In the genomic region with DNA sequence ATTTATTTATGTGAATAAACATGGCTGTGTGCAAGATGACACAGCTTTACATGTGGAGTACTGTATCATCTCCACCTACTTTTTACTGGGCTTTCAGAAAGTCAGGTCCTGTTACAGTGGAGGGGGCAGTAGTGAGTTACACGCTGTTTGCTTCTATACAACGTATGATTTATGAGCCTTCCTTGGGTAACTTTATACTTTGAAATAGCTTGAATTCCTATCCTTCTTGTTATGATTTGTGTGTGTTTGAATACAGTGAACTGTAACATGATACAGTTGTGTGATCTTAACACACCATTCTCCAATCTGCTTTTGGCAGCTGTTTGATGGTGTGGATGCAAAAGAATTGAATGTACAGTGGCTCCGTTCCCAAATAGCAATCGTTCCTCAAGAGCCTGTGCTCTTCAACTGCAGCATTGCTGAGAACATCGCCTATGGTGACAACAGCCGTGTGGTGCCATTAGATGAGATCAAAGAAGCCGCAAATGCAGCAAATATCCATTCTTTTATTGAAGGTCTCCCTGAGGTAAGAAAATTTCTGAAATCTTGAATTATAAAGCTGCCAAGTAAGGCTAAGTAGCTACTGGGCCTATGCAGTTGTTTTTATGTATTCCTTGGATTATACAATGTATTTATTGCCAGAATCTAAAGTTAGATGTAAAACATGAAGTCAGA, we compare ENCODE assay signal across 13 cellular contexts. TPM values are rescaled to one million over a fixed set of nuclear protein-coding genes. Genes with fewer than 3 reads are reported as not detected.
DNase-seq lines count a peak whose midpoint lies in the region; ATAC-seq, FAIRE-seq and TF ChIP-seq lines count a peak whose summit lies in the region.
"Had no signal": no experiment of that assay in that cellular context is flagged by ENCODE, and none has a peak within 500 bp of the region (broad histone marks: within the 10 kb centered on the region; RNA-seq: fewer than 3 reads in every experiment).

No MANE protein-coding gene starts in this region.

- TF ChIP-seq EP300 in K562 (IDR thresholded peaks at IDR 0.05; ENCODE audit: low read length): no peak

- no peak overlapping the region for H3K4me2 ChIP-seq in HCT116 (ENCODE audit: low read length)
- no peak overlapping the region for H3K4me2 ChIP-seq in K562 (ENCODE audit: insufficient read depth, low read length)
- H3K4me2 ChIP-seq in GM23248 (ENCODE audit: unreplicated experiment): no peak overlapping the region

- no peaks in the 10 kb centered on the region for H3K9me2 ChIP-seq in HCT116 (ENCODE audit: insufficient read depth)
- H3K9me2 ChIP-seq in GM23248 (ENCODE audit: insufficient read depth): no peaks in the 10 kb centered on the region

- TF ChIP-seq CTCF in 22Rv1 (IDR thresholded peaks at IDR 0.05): peak; percentile 80
- peak in 2 of 3 experiments; percentile 51 to 52; a peak in 4 of 6 replicates for TF ChIP-seq CTCF in HCT116 (IDR thresholded peaks at IDR 0.05 in 2 of 3, conservative IDR thresholded peaks at IDR 0.05 in 1 of 3; ENCODE audit: borderline replicate concordance in 1 of 3, insufficient read depth in 1 of 3, low read depth in 2 of 3, low read length in 2 of 3)
- TF ChIP-seq CTCF in K562 (IDR thresholded peaks at IDR 0.05 in 2 of 3, conservative IDR thresholded peaks at IDR 0.05 in 1 of 3; ENCODE audit: insufficient read depth in 2 of 3, low read depth in 1 of 3, low read length in 3 of 3): peak in 2 of 3 experiments; percentile 21 to 33; a peak in 2 of 6 replicates

- H3K79me2 ChIP-seq in HCT116 (ENCODE audit: insufficient read depth, low read length) (no peaks in the 10 kb centered on the region), K562 (ENCODE audit: control insufficient read depth, insufficient read depth, low read length) (no peaks in the 10 kb centered on the region), GM23248 (ENCODE audit: insufficient read depth) (no peaks in the 10 kb centered on the region)

- ATAC-seq in HCT116: peak; percentile 96
- peak; percentile 73 for ATAC-seq in K562
- no peak for ATAC-seq in GM21423 (IDR thresholded peaks at IDR 0.05; ENCODE audit: unreplicated experiment)

- H3K36me3 ChIP-seq in HCT116 (ENCODE audit: control insufficient read depth in 1 of 2, insufficient read depth in 2 of 2, low read length in 2 of 2): no peaks in the 10 kb centered on the region
- H3K36me3 ChIP-seq in K562 (ENCODE audit: control insufficient read depth, insufficient read depth, low read length): no peaks in the 10 kb centered on the region
- H3K36me3 ChIP-seq in GM23248 (ENCODE audit: low read depth): no peaks in the 10 kb centered on the region
- H3K36me3 ChIP-seq: neutrophil had no signal

- H3K9ac ChIP-seq in HCT116 (ENCODE audit: low read length) (no peak overlapping the region), K562 (ENCODE audit: insufficient read depth in 1 of 2, low read depth in 2 of 2, low read length in 2 of 2) (no peak overlapping the region), GM23248 (no peak overlapping the region)

- H2AFZ ChIP-seq in HCT116 (ENCODE audit: low read depth, low read length, poor library complexity, severe bottlenecking) (no peak overlapping the region), K562 (ENCODE audit: low read depth, low read length) (no peak overlapping the region), GM23248 (no peak overlapping the region)

- TF ChIP-seq RAD21 in HCT116 (IDR thresholded peaks at IDR 0.05; ENCODE audit: low read depth) (no peak), K562 (CRISPR knock-in tag; conservative IDR thresholded peaks at IDR 0.05 in 1 of 2, IDR thresholded peaks at IDR 0.05 in 1 of 2) (no peak)

- in situ Hi-C loops in K562 (cut with MboI) (no loop called here), GM23248 (cut with MboI) (no loop called here)

- H3K27me3 ChIP-seq in HCT116 (ENCODE audit: insufficient read depth, low read length) (no peaks in the 10 kb centered on the region), K562 (ENCODE audit: control insufficient read depth in 2 of 2, insufficient read depth in 2 of 2, low read length in 2 of 2) (peaks cover 2 to 6% of the 10 kb centered on the region in 2 experiments; a peak in 3 of 5 replicates), GM23248 (replicated peaks; ENCODE audit: insufficient read depth) (no peaks in the 10 kb centered on the region)
- H3K27me3 ChIP-seq: neutrophil had no signal

- intact Hi-C loops in HCT116 (cut with micrococcal nuclease): no loop called here
- intact Hi-C loops in K562 (cut with micrococcal nuclease): no loop called here
- intact Hi-C loops in posterior vena cava (cut with DNase I): no loop called here

- RAD21 ChIA-PET in HCT116 (lab: Charles Lee; ENCODE audit: low non-redundant PET in 1 of 2, low total read pairs in 2 of 2, uncharacterized antibody in 2 of 2, unreplicated experiment in 2 of 2): no interaction called here

- no peak for FAIRE-seq in K562 (lab: Jason Lieb, UNC)

- H3K9me3 ChIP-seq in HCT116 (ENCODE audit: control insufficient read depth in 1 of 2, insufficient read depth in 1 of 2, low read depth in 1 of 2, low read length in 2 of 2): no peaks in the 10 kb centered on the region
- no peaks in the 10 kb centered on the region for H3K9me3 ChIP-seq in K562 (replicated peaks; ENCODE audit: control insufficient read depth, insufficient read depth, low read depth, low read length)
- H3K9me3 ChIP-seq in GM23248 (ENCODE audit: low read depth): no peaks in the 10 kb centered on the region
- H3K9me3 ChIP-seq: neutrophil had no signal

- CTCF ChIA-PET in HCT116 (lab: Charles Lee): interaction anchor here (0.8 to 1.2 kb wide), 6 partner anchors 9 to 92 kb away, joined by 3 to 6 read pairs (median 4); no protein-coding TSS in a partner anchor
- CTCF ChIA-PET in K562 (lab: Yijun Ruan, JAX; ENCODE audit: low intra/inter-chr PET ratio): no interaction called here

- no peaks in the 10 kb centered on the region for H3K9me1 ChIP-seq in K562 (ENCODE audit: control insufficient read depth, insufficient read depth, low read length)

- 3% methylated on average over 7 of the region's 7 CpGs for WGBS in K562 (ENCODE audit: insufficient coverage, low coverage, missing lambda C conversion rate)
- WGBS in GM23248 (ENCODE audit: low coverage in 1 of 2, low lambda C conversion rate in 2 of 2, missing lambda C conversion rate in 2 of 2), 2 experiments: 14 to 15% methylated on average over 7 of the region's 7 CpGs

- BruUV-seq in HCT116 (replicated peaks; lab: Mats Ljungman, UMichigan) (no TSS peak), K562 (replicated peaks; lab: Mats Ljungman, UMichigan) (no TSS peak)

- DNase-seq in HCT116 (ENCODE audit: low read depth, low spot score) (peak; percentile 33), NCI-H226 (peak; percentile 76), K562 (ENCODE audit: extremely low read depth in 1 of 4, low spot score in 3 of 4) (peak in 3 of 4 experiments; percentile 10 to 19 (median 11)), GM23248 (no peak), posterior vena cava (ENCODE audit: low spot score) (no peak)
- DNase-seq in activated CD4-positive, CD25-positive, alpha-beta regulatory T cell (lab: John Stamatoyannopoulos, UW): no peak
- DNase-seq: activated gamma-delta T cell, AML-193, NCI-H1694 had no signal

- TF ChIP-seq POLR2A in HCT116 (IDR thresholded peaks at IDR 0.05; ENCODE audit: borderline replicate concordance, extremely low read depth, insufficient read depth, insufficient read length) (no peak), K562 (conservative IDR thresholded peaks at IDR 0.05) (no peak)

- POLR2A ChIA-PET in HCT116 (lab: Charles Lee): no interaction called here
- POLR2A ChIA-PET in K562 (lab: Yijun Ruan, JAX): interaction anchor here (1.2 kb wide), 1 partner anchor 499 kb away, joined by 3 read pairs; no protein-coding TSS in a partner anchor

- H3K4me1 ChIP-seq in HCT116 (ENCODE audit: control insufficient read depth in 1 of 2, insufficient read depth in 2 of 2, low read length in 2 of 2) (peaks cover 0 to 6% of the 10 kb centered on the region in 2 experiments; a peak in 1 of 4 replicates), K562 (replicated peaks in 1 of 2; ENCODE audit: control insufficient read depth in 2 of 2, insufficient read depth in 2 of 2, low read length in 2 of 2) (no peaks in the 10 kb centered on the region), GM23248 (ENCODE audit: insufficient read depth) (no peaks in the 10 kb centered on the region)

- H3K4me3 ChIP-seq in HCT116 (replicated peaks in 1 of 2; ENCODE audit: low read depth in 1 of 2, low read length in 2 of 2): no peak overlapping the region
- H3K4me3 ChIP-seq in K562: no peak overlapping the region
- no peak overlapping the region for H3K4me3 ChIP-seq in GM23248

- H4K20me1 ChIP-seq in HCT116 (ENCODE audit: insufficient read depth): no peaks in the 10 kb centered on the region
- H4K20me1 ChIP-seq in K562 (replicated peaks; ENCODE audit: control insufficient read depth, insufficient read depth, low read length): no peaks in the 10 kb centered on the region
- H4K20me1 ChIP-seq in GM23248 (ENCODE audit: insufficient read depth): no peaks in the 10 kb centered on the region

- no peaks in the 10 kb centered on the region for H3F3A ChIP-seq in GM23248 (ENCODE audit: insufficient read depth)

- H3K27ac ChIP-seq in 22Rv1: 0 out of 2 replicates have a peak overlapping the region, but pooled peaks have one; percentile 1
- H3K27ac ChIP-seq in HCT116 (ENCODE audit: low read depth, low read length): no peak overlapping the region
- no peak overlapping the region for H3K27ac ChIP-seq in K562 (ENCODE audit: extremely low read depth, low read depth, low read length)
- no peak overlapping the region for H3K27ac ChIP-seq in GM23248
- H3K27ac ChIP-seq: neutrophil had no signal

RNA-seq across cellular contexts. Expression of a gene that starts 41.6 kb away (rescaled TPM):
- total RNA-seq in HCT116 (2021; ENCODE audit: unreplicated experiment) (0.76 TPM), K562 (2014; rRNA removed) (0.16 and 0.73 TPM in 2 replicates), K562 (2014; rRNA removed; fragmentation: Illumina TruSeq; extraction: Trizol) (0.13 and 0.15 TPM in 2 replicates), K562 (2015; rRNA removed; fragmentation: Illumina TruSeq; extraction: Trizol) (0.14 and 0.15 TPM in 2 replicates), K562 (2021) (1.0 and 1.2 TPM in 2 replicates), posterior vena cava (not detected)
- 0.08 and 0.14 TPM in 2 replicates for polyA plus RNA-seq in HCT116 (2012)
- total RNA-seq in K562 (2011; cell fraction: chromatin; rRNA removed; ENCODE audit: low replicate concordance): 0.53 and 0.62 TPM in 2 replicates
- 0.53 and 0.83 TPM in 2 replicates for total RNA-seq in K562 (2011; cell fraction: nucleolus; rRNA removed)
- total RNA-seq in K562 (2011; cell fraction: nucleoplasm; rRNA removed): 0.59 and 0.76 TPM in 2 replicates
- polyA plus RNA-seq in K562 (2011; rRNA removed) (0.23 and 0.35 TPM in 2 replicates), K562 (2014; fragmentation: Illumina TruSeq; extraction: Trizol) (0.18 and 0.19 TPM in 2 replicates), K562 (2014; fragmentation: Nextera tagmentation; extraction: Ambion mirVana) (under 1 TPM; 0.04 to 0.06 TPM), K562 (2014; rRNA removed) (0.09 and 0.23 TPM in 2 replicates), GM23248 (2016; fragmentation: Nextera tagmentation; extraction: Ambion mirVana) (not detected in 2 replicates)
- 0.22 and 1.8 TPM in 2 replicates for polyA plus RNA-seq in K562 (2011; cell fraction: cytosol; rRNA removed)
- 0.37 and 1.5 TPM in 2 replicates for polyA plus RNA-seq in K562 (2011; cell fraction: nucleus; rRNA removed)
- 0.27 and 0.30 TPM in 2 replicates for polyA plus RNA-seq in K562 (2012)
- polyA minus RNA-seq in K562 (2011; rRNA and poly(A)+ RNA removed): 0.12 and 0.56 TPM in 2 replicates
- polyA minus RNA-seq in K562 (2011; cell fraction: cytosol; rRNA and poly(A)+ RNA removed): 0.86 TPM in 1 of 2 replicates, not detected in the other
- polyA minus RNA-seq in K562 (2011; cell fraction: nucleus; rRNA and poly(A)+ RNA removed): 0.89 and 2.0 TPM in 2 replicates
- total RNA-seq in GM23248 (2014; rRNA removed; shearing (Covaris generic)): not detected in 2 replicates
- polyA plus RNA-seq: urinary bladder had no signal

Comparison
In these comparisons a context has a peak if more than half of its experiments do, and no peak if none do; other contexts are left out.
1. CTCF ChIP-seq: peak in every context shown above with its lines; median percentile 80 in 22Rv1; 52 in HCT116; 27 in K562.
2. DNase-seq: peak in HCT116 (single experiment), NCI-H226 (single experiment) and K562 (3 of 4); none in GM23248 (single experiment), activated CD4-positive, CD25-positive, alpha-beta regulatory T cell (0 of 4) and posterior vena cava (single experiment).